ENCODE assay signal across 1 cellular context in the genomic region with DNA sequence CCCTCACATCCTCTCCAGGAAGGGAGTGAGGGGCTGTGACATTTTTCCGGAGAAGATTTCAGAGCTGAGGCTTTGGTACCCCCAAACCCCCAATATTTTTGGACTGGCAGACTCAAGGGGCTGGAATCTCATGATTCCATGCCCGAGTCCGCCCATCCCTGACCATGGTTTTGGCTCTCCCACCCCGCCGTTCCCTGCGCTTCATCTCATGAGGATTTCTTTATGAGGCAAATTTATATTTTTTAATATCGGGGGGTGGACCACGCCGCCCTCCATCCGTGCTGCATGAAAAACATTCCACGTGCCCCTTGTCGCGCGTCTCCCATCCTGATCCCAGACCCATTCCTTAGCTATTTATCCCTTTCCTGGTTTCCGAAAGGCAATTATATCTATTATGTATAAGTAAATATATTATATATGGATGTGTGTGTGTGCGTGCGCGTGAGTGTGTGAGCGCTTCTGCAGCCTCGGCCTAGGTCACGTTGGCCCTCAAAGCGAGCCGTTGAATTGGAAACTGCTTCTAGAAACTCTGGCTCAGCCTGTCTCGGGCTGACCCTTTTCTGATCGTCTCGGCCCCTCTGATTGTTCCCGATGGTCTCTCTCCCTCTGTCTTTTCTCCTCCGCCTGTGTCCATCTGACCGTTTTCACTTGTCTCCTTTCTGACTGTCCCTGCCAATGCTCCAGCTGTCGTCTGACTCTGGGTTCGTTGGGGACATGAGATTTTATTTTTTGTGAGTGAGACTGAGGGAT.
TF ChIP-seq lines count a peak whose summit lies in the region.

No MANE protein-coding gene starts in this region.

TF ChIP-seq in H1, 55 proteins besides CTCF, POLR2A, EP300 and RAD21:
- TF ChIP-seq SAP30 (IDR thresholded peaks at IDR 0.05; ENCODE audit: insufficient read depth, insufficient replicate concordance, low read length) (no peak), KDM1A (IDR thresholded peaks at IDR 0.05; ENCODE audit: borderline replicate concordance, low read length) (no peak), RFX5 (IDR thresholded peaks at IDR 0.05; ENCODE audit: borderline replicate concordance, low read depth, low read length) (no peak), HDAC6 (IDR thresholded peaks at IDR 0.05; ENCODE audit: low read depth, low read length) (no peak), POU5F1 (IDR thresholded peaks at IDR 0.05; ENCODE audit: low read depth, low read length) (no peak), CBX5 (IDR thresholded peaks at IDR 0.05; ENCODE audit: low read depth, low read length) (no peak), E2F6 (IDR thresholded peaks at IDR 0.05) (no peak)
TF ChIP-seq in H1: peak in this region for 0.
